In genomic region chr10:71216751-71217265, GRCh38 we compare ENCODE assay signal across 9 cellular contexts. TPM values are rescaled to one million over a fixed set of nuclear protein-coding genes. Genes with fewer than 3 reads are reported as not detected.
DNase-seq lines count a peak whose midpoint lies in the region; ATAC-seq and TF ChIP-seq lines count a peak whose summit lies in the region.
"Had no signal": no experiment of that assay in that cellular context is flagged by ENCODE, and none has a peak within 500 bp of the region (broad histone marks: within the 10 kb centered on the region; RNA-seq: fewer than 3 reads in every experiment).

No MANE protein-coding gene starts in this region.

- peak overlapping the region; percentile 44 for H3K4me3 Mint-ChIP-seq in activated naive CD4-positive, alpha-beta T cell treated with anti-CD3 and anti-CD28 coated beads, Interleukin-2, amount 50 U/mL, for 24 hours
- H3K4me3 Mint-ChIP-seq in activated naive CD4-positive, alpha-beta T cell treated with anti-CD3 and anti-CD28 coated beads, Interleukin-2, amount 10 ng/mL, durations not matched to agents 7 days and 5 days = no peak overlapping the region
- H3K4me3 Mint-ChIP-seq in type B pancreatic cell = peak overlapping the region; percentile 82

- H3K27me3 ChIP-seq in breast epithelium = no peaks in the 10 kb centered on the region
- no peaks in the 10 kb centered on the region for H3K27me3 ChIP-seq in right lobe of liver

- peaks cover 26% of the 10 kb centered on the region for H3K27me3 Mint-ChIP-seq in activated naive CD4-positive, alpha-beta T cell treated with anti-CD3 and anti-CD28 coated beads, Interleukin-2, amount 50 U/mL, for 24 hours
- peaks cover 98% of the 10 kb centered on the region for H3K27me3 Mint-ChIP-seq in activated naive CD4-positive, alpha-beta T cell treated with anti-CD3 and anti-CD28 coated beads, Interleukin-2, amount 10 ng/mL, durations not matched to agents 7 days and 5 days
- peaks cover 25% of the 10 kb centered on the region for H3K27me3 Mint-ChIP-seq in type B pancreatic cell

- H3K27ac Mint-ChIP-seq in activated naive CD4-positive, alpha-beta T cell treated with anti-CD3 and anti-CD28 coated beads, Interleukin-2, amount 50 U/mL, for 24 hours = no peak overlapping the region
- H3K27ac Mint-ChIP-seq in activated naive CD4-positive, alpha-beta T cell treated with anti-CD3 and anti-CD28 coated beads, Interleukin-2, amount 10 ng/mL, durations not matched to agents 7 days and 5 days = no peak overlapping the region
- no peak overlapping the region for H3K27ac Mint-ChIP-seq in type B pancreatic cell

- TF ChIP-seq POLR2A in breast epithelium (IDR thresholded peaks at IDR 0.05) = no peak
- no peak for TF ChIP-seq POLR2A in right lobe of liver (IDR thresholded peaks at IDR 0.05)

- TF ChIP-seq CTCF in breast epithelium (IDR thresholded peaks at IDR 0.05) = no peak
- TF ChIP-seq CTCF in right lobe of liver (IDR thresholded peaks at IDR 0.05) = no peak
- TF ChIP-seq CTCF in type B pancreatic cell (conservative IDR thresholded peaks at IDR 0.05) = no peak

- peak overlapping the region; percentile 50 to 81 (median 55) for H3K4me3 ChIP-seq in breast epithelium
- H3K4me3 ChIP-seq in right lobe of liver = peak overlapping the region; percentile 45 to 52 (median 52)

- no peaks in the 10 kb centered on the region for H3K9me3 Mint-ChIP-seq in activated naive CD4-positive, alpha-beta T cell treated with anti-CD3 and anti-CD28 coated beads, Interleukin-2, amount 50 U/mL, for 24 hours
- H3K9me3 Mint-ChIP-seq in activated naive CD4-positive, alpha-beta T cell treated with anti-CD3 and anti-CD28 coated beads, Interleukin-2, amount 10 ng/mL, durations not matched to agents 7 days and 5 days = no peaks in the 10 kb centered on the region
- no peaks in the 10 kb centered on the region for H3K9me3 Mint-ChIP-seq in type B pancreatic cell

- WGBS in right lobe of liver (ENCODE audit: insufficient coverage, low coverage, low lambda C conversion rate, missing lambda C conversion rate) = 37% methylated on average over 8 of the region's 8 CpGs

- H3K36me3 Mint-ChIP-seq in activated naive CD4-positive, alpha-beta T cell treated with anti-CD3 and anti-CD28 coated beads, Interleukin-2, amount 50 U/mL, for 24 hours = no peaks in the 10 kb centered on the region
- no peaks in the 10 kb centered on the region for H3K36me3 Mint-ChIP-seq in activated naive CD4-positive, alpha-beta T cell treated with anti-CD3 and anti-CD28 coated beads, Interleukin-2, amount 10 ng/mL, durations not matched to agents 7 days and 5 days
- no peaks in the 10 kb centered on the region for H3K36me3 Mint-ChIP-seq in type B pancreatic cell

- no peak for DNase-seq in activated naive CD4-positive, alpha-beta T cell treated with anti-CD3 and anti-CD28 coated beads, Interleukin-2, amount 10 ng/mL, durations not matched to agents 7 days and 5 days
- DNase-seq in breast epithelium (ENCODE audit: low spot score in 2 of 2) (peak in 1 of 2 donors; percentile 44), right lobe of liver (peak in 1 of 3 donors; percentile 35), type B pancreatic cell (ENCODE audit: extremely low spot score, unreplicated experiment) (no peak), NAMALWA (ENCODE audit: low spot score) (no peak), SKM-1 treated with dmso at 0.1 percent for 144 hours (lab: John Stamatoyannopoulos, UW; ENCODE audit: unreplicated experiment) (no peak)

- H3K27ac ChIP-seq in breast epithelium = peak overlapping the region; percentile 43 to 66
- no peak overlapping the region for H3K27ac ChIP-seq in right lobe of liver

- peaks cover 5% of the 10 kb centered on the region for H3K4me1 Mint-ChIP-seq in activated naive CD4-positive, alpha-beta T cell treated with anti-CD3 and anti-CD28 coated beads, Interleukin-2, amount 50 U/mL, for 24 hours
- H3K4me1 Mint-ChIP-seq in activated naive CD4-positive, alpha-beta T cell treated with anti-CD3 and anti-CD28 coated beads, Interleukin-2, amount 10 ng/mL, durations not matched to agents 7 days and 5 days = peaks cover 14% of the 10 kb centered on the region
- H3K4me1 Mint-ChIP-seq in type B pancreatic cell (ENCODE audit: unreplicated experiment) = peaks cover 20% of the 10 kb centered on the region

- CTCF ChIA-PET in activated naive CD4-positive, alpha-beta T cell treated with anti-CD3 and anti-CD28 coated beads, Interleukin-2, amount 10 ng/mL, durations not matched to agents 7 days and 5 days (lab: Charles Lee) = interaction anchor here (1.7 to 3.3 kb wide), 2 partner anchors 12 to 291 kb away, joined by 4 to 12 read pairs; no protein-coding TSS in a partner anchor

- H3K36me3 ChIP-seq in breast epithelium (no peaks in the 10 kb centered on the region), right lobe of liver (no peaks in the 10 kb centered on the region)
- H3K36me3 ChIP-seq: adrenal gland had no signal

- H3K9me3 ChIP-seq in breast epithelium (no peaks in the 10 kb centered on the region), right lobe of liver (no peaks in the 10 kb centered on the region)
- H3K9me3 ChIP-seq: adrenal gland had no signal

- intact Hi-C loops in breast epithelium (cut with DNase I; ENCODE audit: low total_unique reads) (no loop called here), right lobe of liver (cut with DNase I) (loop anchor here in 1 of 2 donors (10.0 kb wide), 1 partner anchor 312 kb away; no protein-coding TSS in a partner anchor)

- peaks cover 6 to 9% of the 10 kb centered on the region in 2 donors for H3K4me1 ChIP-seq in breast epithelium
- H3K4me1 ChIP-seq in right lobe of liver = peaks cover 0 to 12% (median 0%) of the 10 kb centered on the region in 4 donors

- peak in 1 of 4 donors; percentile 1 for ATAC-seq in right lobe of liver
- no peak for ATAC-seq in HG02870 (IDR thresholded peaks at IDR 0.05; ENCODE audit: unreplicated experiment)

RNA-seq across cellular contexts. Expression of gene UNC5B, which starts 4.4 kb away (rescaled TPM):
- total RNA-seq in breast epithelium (1 to 10 TPM in 2 of 3 donors, under 1 TPM in 1; 0.80 to 4.9 (median 3.5) TPM), right lobe of liver (1 to 10 TPM; 1.0 to 6.2 (median 2.1) TPM), type B pancreatic cell (ENCODE audit: low replicate concordance) (16.3 and 22.4 TPM in 2 replicates)

Comparison
In these comparisons a context has a peak if more than half of its experiments do, and no peak if none do; other contexts are left out.
1. H3K27ac ChIP-seq: peak in breast epithelium (2 of 2); none in right lobe of liver (0 of 3).